In genomic region chr3:56525291-56525690, GRCh38 we compare ENCODE assay signal across 28 cellular contexts. TPM values are rescaled to one million over a fixed set of nuclear protein-coding genes. Genes with fewer than 3 reads are reported as not detected.
"Had no signal": no experiment of that assay in that cellular context is flagged by ENCODE, and none has a peak within 500 bp of the region (broad histone marks: within the 10 kb centered on the region; RNA-seq: fewer than 3 reads in every experiment).

No MANE protein-coding gene starts in this region.

- H3K27me3 ChIP-seq: ovary, right lobe of liver, sigmoid colon, stomach, thyroid gland, tibial nerve, upper lobe of left lung, vagina had no signal

- H3K9me3 Mint-ChIP-seq: natural killer cell treated with Interleukin-12 subunit alpha and Interleukin-12 subunit beta and Interleukin-15 and Interleukin-18, amount 100 ng/mL, for 72 hours; nephron progenitor cell; neural crest cell; stimulated activated effector memory CD8-positive, alpha-beta T cell treated with anti-CD3 and anti-CD28 coated beads, Interleukin-12 subunit alpha, Interleukin-12 subunit beta, amount 100 ng/mL, for 72 hours; stimulated activated naive B cell treated with anti-CD40 and anti-IgM and Interleukin-4, amounts not matched to agents 10 μg/mL and 1 μg/mL and 100 μg/mL, for 72 hours; stimulated activated naive CD8-positive, alpha-beta T cell treated with anti-CD3 and anti-CD28 coated beads, Interleukin-15, Interleukin-2, amounts not matched to agents 100 ng/mL and 50 ng/mL, for 24 hours had no signal

- H3K27ac Mint-ChIP-seq: natural killer cell treated with Interleukin-12 subunit alpha and Interleukin-12 subunit beta and Interleukin-15 and Interleukin-18, amount 100 ng/mL, for 72 hours; nephron progenitor cell; progenitor cell of endocrine pancreas; stimulated activated effector memory CD8-positive, alpha-beta T cell treated with anti-CD3 and anti-CD28 coated beads, Interleukin-12 subunit alpha, Interleukin-12 subunit beta, amount 100 ng/mL, for 72 hours; stimulated activated naive B cell treated with anti-CD40 and anti-IgM and Interleukin-4, amounts not matched to agents 10 μg/mL and 1 μg/mL and 100 μg/mL, for 72 hours; stimulated activated naive CD8-positive, alpha-beta T cell treated with anti-CD3 and anti-CD28 coated beads, Interleukin-15, Interleukin-2, amounts not matched to agents 100 ng/mL and 50 ng/mL, for 24 hours had no signal

- DNase-seq: nephron progenitor cell; occipital lobe; ovary; posterior cingulate gyrus; psoas muscle; right cardiac atrium; right lobe of liver; sigmoid colon; small intestine; stimulated activated CD4-positive, alpha-beta T cell treated with anti-CD3 and anti-CD28 coated beads, Interleukin-15, amount 100 ng/mL, for 24 hours; stimulated activated CD4-positive, alpha-beta T cell treated with anti-CD3 and anti-CD28 coated beads, Interleukin-2, amount 100 ng/mL, for 24 hours; stimulated activated CD4-positive, alpha-beta T cell treated with anti-CD3 and anti-CD28 coated beads, Interleukin-2, amount 100 ng/mL, for 48 hours; stimulated activated CD4-positive, alpha-beta T cell treated with anti-CD3 and anti-CD28 coated beads, Interleukin-4, amount 100 ng/mL, for 24 hours; stimulated activated naive B cell treated with anti-CD40 and anti-IgM and Interleukin-4, amounts not matched to agents 10 μg/mL and 1 μg/mL and 100 μg/mL, for 72 hours; stimulated activated naive CD4-positive, alpha-beta T cell treated with Interleukin-2 at 50 U/mL for 16 hours; stomach; thyroid gland; trophoblast cell; upper lobe of left lung had no signal

- H3K27ac ChIP-seq: ovary, parathyroid adenoma, psoas muscle, right lobe of liver, sigmoid colon, stomach, thoracic aorta, thyroid gland, tibial nerve, upper lobe of left lung, vagina had no signal

- H3K4me3 ChIP-seq: ovary, psoas muscle, right lobe of liver, sigmoid colon, stomach, thoracic aorta, thyroid gland, tibial nerve, upper lobe of left lung, vagina had no signal

- H3K4me1 Mint-ChIP-seq: nephron progenitor cell; neural crest cell; stimulated activated effector memory CD8-positive, alpha-beta T cell treated with anti-CD3 and anti-CD28 coated beads, Interleukin-12 subunit alpha, Interleukin-12 subunit beta, amount 100 ng/mL, for 72 hours; stimulated activated naive B cell treated with anti-CD40 and anti-IgM and Interleukin-4, amounts not matched to agents 10 μg/mL and 1 μg/mL and 100 μg/mL, for 72 hours had no signal

- ATAC-seq: psoas muscle; right cardiac atrium; right lobe of liver; stimulated activated effector memory CD8-positive, alpha-beta T cell treated with anti-CD3 and anti-CD28 coated beads, Interleukin-12 subunit alpha, Interleukin-12 subunit beta, amount 100 ng/mL, for 72 hours; stimulated activated naive B cell treated with anti-CD40 and anti-IgM and Interleukin-4, amounts not matched to agents 10 μg/mL and 1 μg/mL and 100 μg/mL, for 72 hours had no signal

- H3K4me1 ChIP-seq: psoas muscle, right lobe of liver, sigmoid colon, stomach, thyroid gland, tibial nerve, upper lobe of left lung, vagina had no signal

- H3K9me3 ChIP-seq: ovary, psoas muscle, right lobe of liver, sigmoid colon, stomach, thoracic aorta, thyroid gland, tibial nerve, upper lobe of left lung, vagina had no signal

- H3K4me3 Mint-ChIP-seq: natural killer cell treated with Interleukin-12 subunit alpha and Interleukin-12 subunit beta and Interleukin-15 and Interleukin-18, amount 100 ng/mL, for 72 hours; nephron progenitor cell; neural crest cell; stimulated activated effector memory CD8-positive, alpha-beta T cell treated with anti-CD3 and anti-CD28 coated beads, Interleukin-12 subunit alpha, Interleukin-12 subunit beta, amount 100 ng/mL, for 72 hours; stimulated activated naive B cell treated with anti-CD40 and anti-IgM and Interleukin-4, amounts not matched to agents 10 μg/mL and 1 μg/mL and 100 μg/mL, for 72 hours; stimulated activated naive CD8-positive, alpha-beta T cell treated with anti-CD3 and anti-CD28 coated beads, Interleukin-15, Interleukin-2, amounts not matched to agents 100 ng/mL and 50 ng/mL, for 24 hours had no signal

- H3K36me3 Mint-ChIP-seq: natural killer cell treated with Interleukin-12 subunit alpha and Interleukin-12 subunit beta and Interleukin-15 and Interleukin-18, amount 100 ng/mL, for 72 hours; stimulated activated effector memory CD8-positive, alpha-beta T cell treated with anti-CD3 and anti-CD28 coated beads, Interleukin-12 subunit alpha, Interleukin-12 subunit beta, amount 100 ng/mL, for 72 hours; stimulated activated naive B cell treated with anti-CD40 and anti-IgM and Interleukin-4, amounts not matched to agents 10 μg/mL and 1 μg/mL and 100 μg/mL, for 72 hours had no signal

- H3K36me3 ChIP-seq: ovary, right lobe of liver, sigmoid colon, stomach, thoracic aorta, thyroid gland, tibial nerve, upper lobe of left lung, vagina had no signal

RNA-seq across cellular contexts. Expression of gene ERC2, which starts 57.0 kb away (rescaled TPM):
- total RNA-seq: right lobe of liver had no signal
